Comparison of ENCODE assay signal across 11 cellular contexts in the genomic region with DNA sequence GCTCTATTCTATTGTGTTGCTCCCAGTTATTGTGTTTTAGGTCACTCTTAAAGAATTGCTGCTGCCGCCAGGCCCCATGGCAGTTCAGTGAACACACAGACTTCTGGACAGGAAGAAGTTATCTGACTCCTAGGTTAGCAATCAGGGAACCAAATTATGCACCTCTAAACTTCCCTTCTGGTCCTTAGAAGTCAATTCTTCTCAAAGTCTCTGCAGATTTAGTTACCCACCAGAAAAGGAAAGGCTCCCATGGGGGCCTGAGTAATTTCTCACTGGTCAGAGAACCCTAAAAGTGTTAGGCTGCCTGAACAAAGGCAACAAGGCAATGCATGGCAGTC. TPM values are rescaled to one million over a fixed set of nuclear protein-coding genes. Genes with fewer than 3 reads are reported as not detected.
DNase-seq lines count a peak whose midpoint lies in the region; ATAC-seq and TF ChIP-seq lines count a peak whose summit lies in the region.
"Had no signal": no experiment of that assay in that cellular context is flagged by ENCODE, and none has a peak within 500 bp of the region (broad histone marks: within the 10 kb centered on the region; RNA-seq: fewer than 3 reads in every experiment).

No MANE protein-coding gene starts in this region.

- H3K27me3 ChIP-seq in mesenchymal stem cell (ENCODE audit: control insufficient read depth in 1 of 2, insufficient read depth in 1 of 2, low read length in 2 of 2) (no peaks in the 10 kb centered on the region), upper lobe of right lung (no peaks in the 10 kb centered on the region)

- DNase-seq in activated naive CD4-positive, alpha-beta T cell (lab: John Stamatoyannopoulos, UW): no peak
- no peak for DNase-seq in activated CD8-positive, alpha-beta T cell treated with anti-CD3 and anti-CD28 coated beads, Interleukin-2, amount 10 ng/mL, durations not matched to agents 7 days and 5 days
- DNase-seq in mesenchymal stem cell (no peak), upper lobe of right lung (no peak), DMS79 (lab: John Stamatoyannopoulos, UW) (no peak)
- DNase-seq: immature natural killer cell, NCI-H1436 treated with DMSO at 0.1 percent for 48 hours had no signal

- H3K4ac ChIP-seq in mesenchymal stem cell (ENCODE audit: low read depth in 1 of 2, low read length in 2 of 2): peak overlapping the region; percentile 60 to 83

- H3K9ac ChIP-seq in mesenchymal stem cell (ENCODE audit: low read length): peak overlapping the region; percentile 99

- H2BK12ac ChIP-seq in mesenchymal stem cell (ENCODE audit: low read length in 2 of 2): peak overlapping the region; percentile 65 to 95

- no peak overlapping the region for H2BK15ac ChIP-seq in mesenchymal stem cell (ENCODE audit: low read depth, poor library complexity, severe bottlenecking)

- no peak overlapping the region for H3K23ac ChIP-seq in mesenchymal stem cell (ENCODE audit: low read length in 2 of 2)

- peak overlapping the region; percentile 90 for H4K91ac ChIP-seq in mesenchymal stem cell (ENCODE audit: low read length)

- ATAC-seq in activated CD8-positive, alpha-beta T cell treated with anti-CD3 and anti-CD28 coated beads, Interleukin-2, amount 10 ng/mL, durations not matched to agents 7 days and 5 days: no peak
- ATAC-seq in upper lobe of right lung (no peak), HG02870 (IDR thresholded peaks at IDR 0.05; ENCODE audit: unreplicated experiment) (no peak), HG02973 (IDR thresholded peaks at IDR 0.05; ENCODE audit: unreplicated experiment) (no peak)
- ATAC-seq: esophagus mucosa had no signal

- CTCF ChIA-PET in activated CD8-positive, alpha-beta T cell treated with anti-CD3 and anti-CD28 coated beads, Interleukin-2, amount 10 ng/mL, durations not matched to agents 7 days and 5 days (lab: Charles Lee): interaction anchor here (1.3 to 9.7 kb wide), 3 partner anchors 9 to 104 kb away, joined by 3 to 204 read pairs (median 4); a partner anchor contains a TSS

- H3K27ac Mint-ChIP-seq in activated naive CD4-positive, alpha-beta T cell treated with anti-CD3 and anti-CD28 coated beads, Interleukin-2, amount 50 U/mL, for 24 hours: peak overlapping the region; percentile 26
- H3K27ac Mint-ChIP-seq in activated CD8-positive, alpha-beta T cell treated with anti-CD3 and anti-CD28 coated beads, Interleukin-2, amount 10 ng/mL, durations not matched to agents 7 days and 5 days: peak overlapping the region; percentile 35
- H3K27ac Mint-ChIP-seq: immature natural killer cell had no signal

- WGBS in mesenchymal stem cell: 0% methylated on average over 1 of the region's 1 CpG

- H3K18ac ChIP-seq in mesenchymal stem cell (ENCODE audit: low read depth in 1 of 2, low read length in 2 of 2): peak overlapping the region; percentile 89 to 95

- H3K36me3 ChIP-seq in mesenchymal stem cell (ENCODE audit: control insufficient read depth in 1 of 2, insufficient read depth in 2 of 2, low read depth in 1 of 2, low read length in 2 of 2) (peaks cover 0 to 86% of the 10 kb centered on the region in 2 experiments), upper lobe of right lung (peaks cover 2% of the 10 kb centered on the region)

- H3K4me3 ChIP-seq in mesenchymal stem cell (ENCODE audit: insufficient read depth in 1 of 2, low read depth in 1 of 2, low read length in 2 of 2) (peak overlapping the region in 1 of 2 experiments; percentile 56), upper lobe of right lung (no peak overlapping the region)

- H2BK5ac ChIP-seq in mesenchymal stem cell (ENCODE audit: low read depth, low read length, poor library complexity, severe bottlenecking): peak overlapping the region; percentile 11

- H3K79me1 ChIP-seq in mesenchymal stem cell (replicated peaks; ENCODE audit: low read length, poor library complexity, severe bottlenecking): peaks cover 9% of the 10 kb centered on the region

- H3K4me1 Mint-ChIP-seq in activated naive CD4-positive, alpha-beta T cell treated with anti-CD3 and anti-CD28 coated beads, Interleukin-2, amount 50 U/mL, for 24 hours: peaks cover 17% of the 10 kb centered on the region
- peaks cover 36% of the 10 kb centered on the region for H3K4me1 Mint-ChIP-seq in activated CD8-positive, alpha-beta T cell treated with anti-CD3 and anti-CD28 coated beads, Interleukin-2, amount 10 ng/mL, durations not matched to agents 7 days and 5 days (ENCODE audit: low read depth)
- H3K4me1 Mint-ChIP-seq: immature natural killer cell had no signal

- POLR2A ChIA-PET in activated CD8-positive, alpha-beta T cell treated with anti-CD3 and anti-CD28 coated beads, Interleukin-2, amount 10 ng/mL, durations not matched to agents 7 days and 5 days (lab: Charles Lee): no interaction called here

- no peaks in the 10 kb centered on the region for H3K9me3 ChIP-seq in mesenchymal stem cell (ENCODE audit: control insufficient read depth, low read length)
- no peaks in the 10 kb centered on the region for H3K9me3 ChIP-seq in upper lobe of right lung

- no peak overlapping the region for H3K14ac ChIP-seq in mesenchymal stem cell (ENCODE audit: low read length in 2 of 2)

- no peaks in the 10 kb centered on the region for H3K36me3 Mint-ChIP-seq in activated naive CD4-positive, alpha-beta T cell treated with anti-CD3 and anti-CD28 coated beads, Interleukin-2, amount 50 U/mL, for 24 hours
- no peaks in the 10 kb centered on the region for H3K36me3 Mint-ChIP-seq in activated CD8-positive, alpha-beta T cell treated with anti-CD3 and anti-CD28 coated beads, Interleukin-2, amount 10 ng/mL, durations not matched to agents 7 days and 5 days (ENCODE audit: low read depth)
- H3K36me3 Mint-ChIP-seq: immature natural killer cell had no signal

- peak overlapping the region; percentile 70 for H4K8ac ChIP-seq in mesenchymal stem cell (ENCODE audit: low read length)

- H2AK5ac ChIP-seq in mesenchymal stem cell (ENCODE audit: low read length, severe bottlenecking): peak overlapping the region; percentile 40

- H3K27me3 Mint-ChIP-seq in activated naive CD4-positive, alpha-beta T cell treated with anti-CD3 and anti-CD28 coated beads, Interleukin-2, amount 50 U/mL, for 24 hours: no peaks in the 10 kb centered on the region
- H3K27me3 Mint-ChIP-seq in activated CD8-positive, alpha-beta T cell treated with anti-CD3 and anti-CD28 coated beads, Interleukin-2, amount 10 ng/mL, durations not matched to agents 7 days and 5 days (ENCODE audit: low read depth): peaks cover 16% of the 10 kb centered on the region

- no peak overlapping the region for H2AFZ ChIP-seq in mesenchymal stem cell (ENCODE audit: low read depth, low read length)

- peak overlapping the region; percentile 97 for H3K27ac ChIP-seq in mesenchymal stem cell (ENCODE audit: low read length, poor library complexity, severe bottlenecking)
- H3K27ac ChIP-seq in upper lobe of right lung: peak overlapping the region; percentile 11

- H2BK120ac ChIP-seq in mesenchymal stem cell (ENCODE audit: low read depth, low read length): peak overlapping the region; percentile 91

- H3K4me2 ChIP-seq in mesenchymal stem cell (ENCODE audit: low read length, poor library complexity, severe bottlenecking): no peak overlapping the region

- no peaks in the 10 kb centered on the region for H3K9me3 Mint-ChIP-seq in activated naive CD4-positive, alpha-beta T cell treated with anti-CD3 and anti-CD28 coated beads, Interleukin-2, amount 50 U/mL, for 24 hours
- H3K9me3 Mint-ChIP-seq in activated CD8-positive, alpha-beta T cell treated with anti-CD3 and anti-CD28 coated beads, Interleukin-2, amount 10 ng/mL, durations not matched to agents 7 days and 5 days (ENCODE audit: insufficient read depth): no peaks in the 10 kb centered on the region
- H3K9me3 Mint-ChIP-seq: immature natural killer cell had no signal

- TF ChIP-seq CTCF in upper lobe of right lung (IDR thresholded peaks at IDR 0.05): no peak

- intact Hi-C loops in upper lobe of right lung (cut with DNase I): no loop called here

- H3K4me1 ChIP-seq in mesenchymal stem cell (ENCODE audit: control insufficient read depth, insufficient read depth, low read depth, low read length): peaks cover 9% of the 10 kb centered on the region
- peaks cover 79% of the 10 kb centered on the region for H3K4me1 ChIP-seq in upper lobe of right lung

- H3K4me3 Mint-ChIP-seq in activated naive CD4-positive, alpha-beta T cell treated with anti-CD3 and anti-CD28 coated beads, Interleukin-2, amount 50 U/mL, for 24 hours: no peak overlapping the region
- H3K4me3 Mint-ChIP-seq in activated CD8-positive, alpha-beta T cell treated with anti-CD3 and anti-CD28 coated beads, Interleukin-2, amount 10 ng/mL, durations not matched to agents 7 days and 5 days: no peak overlapping the region
- H3K4me3 Mint-ChIP-seq: immature natural killer cell had no signal

RNA-seq across cellular contexts. Expression of a gene that starts 10.0 kb away (rescaled TPM):
- total RNA-seq in activated CD8-positive, alpha-beta T cell treated with anti-CD3 and anti-CD28 coated beads, Interleukin-2, amount 10 ng/mL, durations not matched to agents 7 days and 5 days: 1 to 10 TPM; 4.4 to 7.6 TPM
- 110 TPM for polyA plus RNA-seq in mesenchymal stem cell (2013, experiment 1 of 2)
- polyA plus RNA-seq in mesenchymal stem cell (2013, experiment 2 of 2): 171 TPM
- 286 TPM for total RNA-seq in upper lobe of right lung

Comparison
In these comparisons a context has a peak if more than half of its experiments do, and no peak if none do; other contexts are left out.
1. RNA of a gene that starts 10.0 kb away (total RNA-seq): 286 TPM in upper lobe of right lung (single experiment); 4.4 to 7.6 TPM in activated CD8-positive, alpha-beta T cell treated with anti-CD3 and anti-CD28 coated beads, Interleukin-2, amount 10 ng/mL, durations not matched to agents 7 days and 5 days; every median in the first group is over 10 times any median in the second.